ENCODE assay signal across 10 cellular contexts in the genomic region with DNA sequence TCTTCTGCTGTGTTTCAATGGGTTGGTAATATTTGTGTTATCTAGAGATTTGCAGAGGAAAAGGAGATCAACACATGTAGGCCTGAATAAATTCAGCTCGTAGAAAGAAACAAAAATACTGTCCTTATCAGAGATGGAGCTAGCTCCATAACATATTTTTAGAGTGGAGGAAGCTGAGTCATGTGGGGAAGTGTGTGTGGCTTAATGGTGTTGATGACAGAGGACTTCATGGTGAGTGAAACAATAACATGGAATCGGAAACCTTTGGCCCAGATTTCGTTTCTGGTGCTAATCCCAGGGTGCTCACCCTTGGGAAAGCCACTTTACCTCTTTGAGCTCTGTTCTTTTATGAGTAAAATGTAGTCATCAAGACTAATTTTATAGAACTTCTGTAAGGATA.
DNase-seq lines count a peak whose midpoint lies in the region; ATAC-seq and TF ChIP-seq lines count a peak whose summit lies in the region.
"Had no signal": no experiment of that assay in that cellular context is flagged by ENCODE, and none has a peak within 500 bp of the region (broad histone marks: within the 10 kb centered on the region; RNA-seq: fewer than 3 reads in every experiment).

No MANE protein-coding gene starts in this region.

- ATAC-seq in GM18505 (IDR thresholded peaks at IDR 0.05; ENCODE audit: unreplicated experiment) = peak; percentile 53

- H3K4me1 ChIP-seq in GM23248 (ENCODE audit: insufficient read depth) = peaks cover 31% of the 10 kb centered on the region

- no peaks in the 10 kb centered on the region for H3K79me2 ChIP-seq in GM23248 (ENCODE audit: insufficient read depth)

- no peak overlapping the region for H2AFZ ChIP-seq in GM23248

- H3K36me3 ChIP-seq in GM23248 (ENCODE audit: low read depth) = no peaks in the 10 kb centered on the region

- 0 out of 2 replicates have a peak overlapping the region, but pooled peaks have one; percentile 1 for H3K27ac ChIP-seq in GM23248
- H3K27ac ChIP-seq: dorsolateral prefrontal cortex had no signal

- peak overlapping the region; percentile 10 for H3K4me2 ChIP-seq in GM23248 (ENCODE audit: unreplicated experiment)

- H4K20me1 ChIP-seq in GM23248 (ENCODE audit: insufficient read depth) = no peaks in the 10 kb centered on the region

- no peaks in the 10 kb centered on the region for H3K27me3 ChIP-seq in GM23248 (replicated peaks; ENCODE audit: insufficient read depth)
- H3K27me3 ChIP-seq: dorsolateral prefrontal cortex had no signal

- H3K9me2 ChIP-seq in GM23248 (ENCODE audit: insufficient read depth) = no peaks in the 10 kb centered on the region

- in situ Hi-C loops in GM23248 (cut with MboI) = no loop called here

- H3K9ac ChIP-seq in GM23248 = no peak overlapping the region

- H3F3A ChIP-seq in GM23248 (ENCODE audit: insufficient read depth) = peaks cover 32% of the 10 kb centered on the region

- no peaks in the 10 kb centered on the region for H3K9me3 ChIP-seq in GM23248 (ENCODE audit: low read depth)

- no peak overlapping the region for H3K4me3 ChIP-seq in GM23248
- H3K4me3 ChIP-seq: dorsolateral prefrontal cortex had no signal

- TF ChIP-seq POLR2A in GM18505 (IDR thresholded peaks at IDR 0.05; ENCODE audit: borderline replicate concordance, extremely low read depth, insufficient read depth, insufficient read length) = no peak

- 5 to 10% methylated on average over 3 of the region's 3 CpGs for WGBS in GM23248 (ENCODE audit: low coverage in 1 of 2, low lambda C conversion rate in 2 of 2, missing lambda C conversion rate in 2 of 2), 2 experiments

- DNase-seq in GM23248 = peak; percentile 66
- peak; percentile 53 for DNase-seq in NCI-H226
- peak; percentile 87 to 96 for DNase-seq in lung microvascular endothelial cell (ENCODE audit: low read depth in 2 of 2)
- DNase-seq in NOMO-1 treated with DMSO at 0.1 percent for 48 hours (lab: John Stamatoyannopoulos, UW; ENCODE audit: unreplicated experiment) = no peak
- no peak for DNase-seq in anterior cingulate cortex (lab: John Stamatoyannopoulos, UW)
- no peak for DNase-seq in midbrain (lab: John Stamatoyannopoulos, UW)
- DNase-seq in GOT3 (lab: John Stamatoyannopoulos, UW) = no peak
- DNase-seq: activated CD4-positive, alpha-beta T cell treated with anti-CD3 and anti-CD28 coated beads, Interleukin-2, amount 10 ng/mL, durations not matched to agents 24 days and 14 days; dorsolateral prefrontal cortex had no signal

Comparison
In these comparisons a context has a peak if more than half of its experiments do, and no peak if none do; other contexts are left out.
1. DNase-seq: peak in GM23248 (single experiment), NCI-H226 (single experiment) and lung microvascular endothelial cell (2 of 2); none in NOMO-1 treated with DMSO at 0.1 percent for 48 hours (single experiment), anterior cingulate cortex (0 of 58), midbrain (single experiment) and GOT3 (single experiment).